In genomic region chr6:106805771-106806170, GRCh38 we compare ENCODE assay signal across 33 cellular contexts.
DNase-seq lines count a peak whose midpoint lies in the region; ATAC-seq, FAIRE-seq and TF ChIP-seq lines count a peak whose summit lies in the region.
"Had no signal": no experiment of that assay in that cellular context is flagged by ENCODE, and none has a peak within 500 bp of the region (broad histone marks: within the 10 kb centered on the region; RNA-seq: fewer than 3 reads in every experiment).

No MANE protein-coding gene starts in this region.

- H2BK20ac ChIP-seq in H1 (ENCODE audit: low read length): no peak overlapping the region

- H4K91ac ChIP-seq in H1 (replicated peaks; ENCODE audit: insufficient read length, low read length) (no peak overlapping the region), neuronal stem cell (ENCODE audit: low read depth, low read length, poor library complexity) (no peak overlapping the region)

- H3K14ac ChIP-seq in H1 (ENCODE audit: insufficient read length): no peak overlapping the region
- no peak overlapping the region for H3K14ac ChIP-seq in neuronal stem cell (ENCODE audit: low read length)

- no peak overlapping the region for H3K4ac ChIP-seq in H1 (replicated peaks; ENCODE audit: insufficient read length, low read depth, low read length)
- no peak overlapping the region for H3K4ac ChIP-seq in neuronal stem cell (ENCODE audit: low read length)

- H3K4me1 ChIP-seq in K562 (replicated peaks in 1 of 2; ENCODE audit: control insufficient read depth in 2 of 2, insufficient read depth in 2 of 2, low read length in 2 of 2) (peaks cover 4 to 6% of the 10 kb centered on the region in 2 experiments; a peak in 2 of 5 replicates), H1 (replicated peaks in 1 of 4; ENCODE audit: control insufficient read depth in 3 of 4, insufficient read depth in 4 of 4, low read length in 3 of 4) (peaks cover 5 to 15% (median 9%) of the 10 kb centered on the region in 4 experiments; a peak in 6 of 7 replicates), neuronal stem cell (ENCODE audit: control insufficient read depth in 2 of 2, insufficient read depth in 1 of 2, low read depth in 1 of 2, low read length in 2 of 2) (peaks cover 7 to 14% of the 10 kb centered on the region in 2 donors)
- H3K4me1 ChIP-seq: BE2C had no signal

- no peak overlapping the region for H4K5ac ChIP-seq in H1 (ENCODE audit: insufficient read length, low read depth, low read length)

- TF ChIP-seq RAD21 in K562 (CRISPR knock-in tag; conservative IDR thresholded peaks at IDR 0.05 in 1 of 2, IDR thresholded peaks at IDR 0.05 in 1 of 2) (no peak), H1 (IDR thresholded peaks at IDR 0.05 in 1 of 2, conservative IDR thresholded peaks at IDR 0.05 in 1 of 2; ENCODE audit: low read depth in 2 of 2, low read length in 2 of 2) (no peak)

- no peak for ATAC-seq in K562
- ATAC-seq in GM18870 (IDR thresholded peaks at IDR 0.05; ENCODE audit: unreplicated experiment): no peak
- ATAC-seq: A549; CD8-positive, alpha-beta T cell had no signal

- H2AK5ac ChIP-seq in H1 (ENCODE audit: low read depth, low read length) (no peak overlapping the region), neuronal stem cell (ENCODE audit: low read depth, low read length) (no peak overlapping the region)

- no peak overlapping the region; the same call in 1 of the 2 replicates for H4K8ac ChIP-seq in H1 (ENCODE audit: extremely low read depth, insufficient read depth, low read length)
- no peak overlapping the region for H4K8ac ChIP-seq in neuronal stem cell (ENCODE audit: low read depth, low read length)

- no peak overlapping the region for H3K56ac ChIP-seq in H1 (replicated peaks; ENCODE audit: insufficient read length, low read depth, low read length)

- FAIRE-seq in K562 (lab: Jason Lieb, UNC): no peak
- FAIRE-seq in H1 (lab: Jason Lieb, UNC): no peak
- FAIRE-seq: A204.1, A549, D721Med had no signal

- H4K20me1 ChIP-seq in K562 (replicated peaks; ENCODE audit: control insufficient read depth, insufficient read depth, low read length) (no peaks in the 10 kb centered on the region), H1 (replicated peaks in 1 of 2; ENCODE audit: control insufficient read depth in 1 of 2, insufficient read depth in 2 of 2, low read length in 2 of 2) (no peaks in the 10 kb centered on the region)
- H4K20me1 ChIP-seq: BLaER1; BLaER1 treated with 17β-estradiol and CSF1 and Interleukin-3, amounts not matched to agents 10 nM and 100 nM had no signal

- no peak overlapping the region for H3K9ac ChIP-seq in K562 (ENCODE audit: insufficient read depth in 1 of 2, low read depth in 2 of 2, low read length in 2 of 2)
- no peak overlapping the region for H3K9ac ChIP-seq in H1 (replicated peaks in 1 of 4; ENCODE audit: extremely low read depth in 1 of 4, low read depth in 3 of 4, low read length in 3 of 4)
- no peak overlapping the region for H3K9ac ChIP-seq in neuronal stem cell (ENCODE audit: low read depth, low read length, poor library complexity)
- H3K9ac ChIP-seq: BLaER1; BLaER1 treated with 17β-estradiol and CSF1 and Interleukin-3, amounts not matched to agents 10 nM and 100 nM had no signal

- intact Hi-C loops in K562 (cut with micrococcal nuclease): loop anchor here (5.0 kb wide), 1 partner anchor 172 kb away; no protein-coding TSS in a partner anchor

- in situ Hi-C loops in K562 (cut with MboI): no loop called here

- POLR2A ChIA-PET in K562 (lab: Yijun Ruan, JAX) (no interaction called here), H1 (lab: Charles Lee; ENCODE audit: partially characterized antibody) (interaction anchor here (2.0 kb wide), 1 partner anchor 168 kb away, joined by 5 read pairs; the partner anchor contains the start of gene CD24)

- no peak overlapping the region for H3K4me3 ChIP-seq in K562
- no peak overlapping the region for H3K4me3 ChIP-seq in H1 (ENCODE audit: extremely low read depth in 1 of 4, insufficient read depth in 2 of 4, low read depth in 3 of 4, low read length in 4 of 4)
- H3K4me3 ChIP-seq in neuronal stem cell (ENCODE audit: low read length in 2 of 2): no peak overlapping the region
- H3K4me3 ChIP-seq: A549; BLaER1; BLaER1 treated with 17β-estradiol and CSF1 and Interleukin-3, amounts not matched to agents 10 nM and 100 nM had no signal

- TF ChIP-seq CTCF in K562 (IDR thresholded peaks at IDR 0.05 in 2 of 3, conservative IDR thresholded peaks at IDR 0.05 in 1 of 3; ENCODE audit: insufficient read depth in 2 of 3, low read depth in 1 of 3, low read length in 3 of 3) (no peak), H1 (IDR thresholded peaks at IDR 0.05; ENCODE audit: control extremely low read depth in 1 of 3, insufficient read depth in 1 of 3, low read depth in 1 of 3, low read length in 3 of 3) (no peak)

- TF ChIP-seq EP300 in K562 (IDR thresholded peaks at IDR 0.05; ENCODE audit: low read length): no peak
- TF ChIP-seq EP300 in H1 (IDR thresholded peaks at IDR 0.05; ENCODE audit: borderline replicate concordance in 1 of 2, low read depth in 2 of 2, low read length in 2 of 2): no peak

- H3K9me1 ChIP-seq in K562 (ENCODE audit: control insufficient read depth, insufficient read depth, low read length): no peaks in the 10 kb centered on the region

- H2BK15ac ChIP-seq in H1 (ENCODE audit: low read length) (no peak overlapping the region), neuronal stem cell (ENCODE audit: low read length) (no peak overlapping the region)

- H2BK120ac ChIP-seq in H1 (replicated peaks; ENCODE audit: low read depth, low read length): no peak overlapping the region
- H2BK120ac ChIP-seq in neuronal stem cell (ENCODE audit: low read depth, low read length): no peak overlapping the region

- H3K23ac ChIP-seq in H1 (ENCODE audit: insufficient read length) (no peak overlapping the region), neuronal stem cell (ENCODE audit: low read depth, low read length, poor library complexity) (no peak overlapping the region)

- H2BK12ac ChIP-seq in H1 (ENCODE audit: low read depth, low read length) (no peak overlapping the region), neuronal stem cell (ENCODE audit: low read length) (no peak overlapping the region)

- H3K4me2 ChIP-seq in K562 (ENCODE audit: insufficient read depth, low read length): no peak overlapping the region
- H3K4me2 ChIP-seq in H1 (ENCODE audit: insufficient read depth in 1 of 2, low read depth in 2 of 2, low read length in 2 of 2): no peak overlapping the region
- H3K4me2 ChIP-seq in neuronal stem cell (ENCODE audit: insufficient read depth, low read length, poor library complexity, severe bottlenecking): no peak overlapping the region
- H3K4me2 ChIP-seq: A549; BLaER1; BLaER1 treated with 17β-estradiol and CSF1 and Interleukin-3, amounts not matched to agents 10 nM and 100 nM had no signal

- DNase-seq in K562 (ENCODE audit: extremely low read depth in 1 of 4, low spot score in 3 of 4) (no peak), H1 (ENCODE audit: low read depth in 1 of 2, low spot score in 2 of 2) (no peak), neuronal stem cell (ENCODE audit: low spot score) (no peak), SIG-M5 (lab: John Stamatoyannopoulos, UW) (no peak), SKM-1 treated with dmso at 0.1 percent for 144 hours (lab: John Stamatoyannopoulos, UW; ENCODE audit: unreplicated experiment) (no peak)
- DNase-seq: 8988T; ACHN; AML-193; BE2C; C1 segment of cervical spinal cord; Caco-2; Calu3; CD4-positive, alpha-beta memory T cell; CD4-positive, alpha-beta T cell; CD4-positive, CD25-positive, alpha-beta regulatory T cell; CD8-positive, alpha-beta memory T cell; CD8-positive, alpha-beta T cell; COR-L47; DMS 273 treated with DMSO at 0.1 percent for 48 hours; DMS153; DMS53; DMS79; DMS79 treated with DMSO at 0.1 percent for 48 hours; DND-41; EL had no signal

- H3K79me1 ChIP-seq in H1 (ENCODE audit: low read depth, low read length) (no peaks in the 10 kb centered on the region), neuronal stem cell (ENCODE audit: low read depth, low read length) (no peaks in the 10 kb centered on the region)

- no peak overlapping the region for H3K18ac ChIP-seq in H1 (ENCODE audit: extremely low read depth, low read length)
- H3K18ac ChIP-seq in neuronal stem cell (ENCODE audit: low read length): peak overlapping the region; percentile 36

- H3K9me3 ChIP-seq in K562 (replicated peaks; ENCODE audit: control insufficient read depth, insufficient read depth, low read depth, low read length) (no peaks in the 10 kb centered on the region), H1 (ENCODE audit: insufficient read depth in 2 of 2, low read depth in 1 of 2, low read length in 1 of 2) (peaks cover 37 to 42% of the 10 kb centered on the region in 2 experiments), neuronal stem cell (replicated peaks in 1 of 2; ENCODE audit: control insufficient read depth in 2 of 2, insufficient read depth in 1 of 2, low read depth in 1 of 2, low read length in 2 of 2) (peaks cover 4 to 6% of the 10 kb centered on the region in 2 donors)
- H3K9me3 ChIP-seq: A549, BE2C had no signal

- H3K27ac ChIP-seq in K562 (ENCODE audit: extremely low read depth, low read depth, low read length): no peak overlapping the region
- no peak overlapping the region for H3K27ac ChIP-seq in H1 (ENCODE audit: low read depth, low read length)
- no peak overlapping the region for H3K27ac ChIP-seq in neuronal stem cell (replicated peaks; ENCODE audit: low read length)
- H3K27ac ChIP-seq: 22Rv1; A549; BLaER1; BLaER1 treated with 17β-estradiol and CSF1 and Interleukin-3, amounts not matched to agents 10 nM and 100 nM; C4-2B had no signal

- no peaks in the 10 kb centered on the region for H3K23me2 ChIP-seq in H1 (ENCODE audit: low read depth, low read length)

- CTCF ChIA-PET in K562 (lab: Yijun Ruan, JAX; ENCODE audit: low intra/inter-chr PET ratio) (no interaction called here), H1 (lab: Charles Lee; ENCODE audit: partially characterized antibody) (no interaction called here)

- WGBS in K562 (ENCODE audit: insufficient coverage, low coverage, missing lambda C conversion rate): 81% methylated on average over 13 of the region's 27 CpGs
- 98% methylated on average over 14 of the region's 27 CpGs; no CpG with 5 or more reads in 1 of the 2 experiments for whole genome bisulfite sequencing in H1 (ENCODE audit: extremely low coverage in 1 of 2, insufficient coverage in 1 of 2, insufficient read length in 1 of 2, insufficient replicate concordance in 2 of 2, low coverage in 1 of 2, low lambda C conversion rate in 2 of 2, missing lambda C conversion rate in 1 of 2), 2 experiments
- no CpG with 5 or more reads among the region's 27 CpGs for WGBS in neuronal stem cell (ENCODE audit: extremely low coverage in 2 of 2, insufficient read length in 2 of 2, insufficient replicate concordance in 1 of 2), 2 donors

- H3K27me3 ChIP-seq in K562 (ENCODE audit: control insufficient read depth in 2 of 2, insufficient read depth in 2 of 2, low read length in 2 of 2): no peaks in the 10 kb centered on the region
- H3K27me3 ChIP-seq in H1 (replicated peaks in 1 of 4; ENCODE audit: control insufficient read depth in 3 of 4, extremely low read depth in 1 of 4, insufficient read depth in 3 of 4, low read length in 3 of 4): no peaks in the 10 kb centered on the region; a peak in 1 of 7 replicates
- H3K27me3 ChIP-seq in neuronal stem cell (ENCODE audit: control insufficient read depth in 3 of 3, insufficient read depth in 3 of 3, low read depth in 1 of 3, low read length in 3 of 3): no peaks in the 10 kb centered on the region
- H3K27me3 ChIP-seq: BE2C, BLaER1 had no signal

- H3K79me2 ChIP-seq in K562 (ENCODE audit: control insufficient read depth, insufficient read depth, low read length): no peaks in the 10 kb centered on the region
- no peaks in the 10 kb centered on the region for H3K79me2 ChIP-seq in H1 (ENCODE audit: control insufficient read depth in 1 of 2, insufficient read depth in 2 of 2, low read length in 2 of 2)

- H3K36me3 ChIP-seq in K562 (ENCODE audit: control insufficient read depth, insufficient read depth, low read length) (no peaks in the 10 kb centered on the region), H1 (ENCODE audit: control insufficient read depth in 2 of 4, insufficient read depth in 4 of 4, low read length in 3 of 4) (peaks cover 0 to 11% (median 0%) of the 10 kb centered on the region in 4 experiments; a peak in 2 of 8 replicates), neuronal stem cell (replicated peaks in 1 of 2; ENCODE audit: control insufficient read depth in 2 of 2, insufficient read depth in 2 of 2, low read length in 2 of 2) (peaks cover 0 to 1% of the 10 kb centered on the region in 2 donors)
- H3K36me3 ChIP-seq: BE2C had no signal

- peak overlapping the region; percentile 7; the same call in 1 of the 2 replicates for H2BK5ac ChIP-seq in H1 (ENCODE audit: low read depth, low read length)
- H2BK5ac ChIP-seq in neuronal stem cell (ENCODE audit: low read length): no peak overlapping the region

- H2AFZ ChIP-seq in K562 (ENCODE audit: low read depth, low read length) (no peak overlapping the region), H1 (ENCODE audit: low read length) (no peak overlapping the region), neuronal stem cell (ENCODE audit: low read length) (no peak overlapping the region)

- BruUV-seq in K562 (replicated peaks; lab: Mats Ljungman, UMichigan): no TSS peak

- TF ChIP-seq POLR2A in K562 (conservative IDR thresholded peaks at IDR 0.05) (no peak), H1 (IDR thresholded peaks at IDR 0.05; ENCODE audit: control extremely low read depth in 1 of 2, low read depth in 2 of 2, low read length in 2 of 2) (no peak)
